In the genomic region with DNA sequence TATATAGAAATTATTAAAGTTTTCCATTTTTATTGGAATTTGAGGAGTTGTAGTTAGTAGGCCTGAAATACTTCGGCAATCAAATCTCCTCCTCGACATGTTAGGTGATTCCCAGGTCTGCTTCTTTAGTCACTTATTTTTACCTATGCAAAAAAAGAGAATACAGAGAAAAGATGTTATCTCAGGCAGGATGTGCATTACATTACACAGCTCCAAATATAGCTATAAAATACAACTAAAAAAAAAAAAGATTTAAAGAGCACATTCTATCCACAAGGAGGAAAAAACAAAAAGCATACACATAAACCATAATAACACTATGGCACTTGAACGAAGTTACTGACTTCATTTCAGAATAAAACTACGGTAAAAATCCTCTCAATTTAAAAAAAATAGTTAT, we compare ENCODE assay signal across 17 cellular contexts. TPM values are rescaled to one million over a fixed set of nuclear protein-coding genes. Genes with fewer than 3 reads are reported as not detected.
DNase-seq lines count a peak whose midpoint lies in the region; ATAC-seq, FAIRE-seq and TF ChIP-seq lines count a peak whose summit lies in the region.
"Had no signal": no experiment of that assay in that cellular context is flagged by ENCODE, and none has a peak within 500 bp of the region (broad histone marks: within the 10 kb centered on the region; RNA-seq: fewer than 3 reads in every experiment).

No MANE protein-coding gene starts in this region.

- no peaks in the 10 kb centered on the region for H3K9me3 ChIP-seq in gastrocnemius medialis
- H3K9me3 ChIP-seq: heart left ventricle, psoas muscle, SJSA1, tibial artery had no signal

- no peaks in the 10 kb centered on the region for H3K27me3 ChIP-seq in gastrocnemius medialis
- H3K27me3 ChIP-seq: heart left ventricle, SJSA1, tibial artery had no signal

- peaks cover 80% of the 10 kb centered on the region for H3K36me3 Mint-ChIP-seq in activated naive CD4-positive, alpha-beta T cell treated with anti-CD3 and anti-CD28 coated beads, Interleukin-2, amount 10 ng/mL, durations not matched to agents 7 days and 5 days
- peaks cover 43% of the 10 kb centered on the region for H3K36me3 Mint-ChIP-seq in T-cell

- TF ChIP-seq CTCF in gastrocnemius medialis (IDR thresholded peaks at IDR 0.05 in 4 of 5, conservative IDR thresholded peaks at IDR 0.05 in 1 of 5) = no peak

- H3K36me3 ChIP-seq in gastrocnemius medialis = no peaks in the 10 kb centered on the region

- CTCF ChIA-PET in activated naive CD4-positive, alpha-beta T cell treated with anti-CD3 and anti-CD28 coated beads, Interleukin-2, amount 10 ng/mL, durations not matched to agents 7 days and 5 days (lab: Charles Lee) = interaction anchor here (0.9 to 6.6 kb wide), 3 partner anchors 67 to 113 kb away, joined by 3 to 39 read pairs (median 3); no protein-coding TSS in a partner anchor
- CTCF ChIA-PET in T-cell (lab: Charles Lee) = interaction anchor here (0.5 to 2.3 kb wide), 16 partner anchors 14 to 506 kb away, joined by 3 to 13 read pairs (median 4); a partner anchor contains a TSS

- ATAC-seq in T-cell (replicated peaks in 1 of 4) (peak; percentile 27 to 49 (median 32)), HG03521 (IDR thresholded peaks at IDR 0.05; ENCODE audit: unreplicated experiment) (no peak), gastrocnemius medialis (no peak)
- no peak for ATAC-seq in stimulated activated naive CD8-positive, alpha-beta T cell treated with anti-CD3 and anti-CD28 coated beads, Interleukin-15, amount 100 ng/mL, for 72 hours
- ATAC-seq: HCT116, heart left ventricle, psoas muscle had no signal

- peak overlapping the region; percentile 87 for H3K27ac Mint-ChIP-seq in activated naive CD4-positive, alpha-beta T cell treated with anti-CD3 and anti-CD28 coated beads, Interleukin-2, amount 10 ng/mL, durations not matched to agents 7 days and 5 days
- peak overlapping the region; percentile 78 to 98 for H3K27ac Mint-ChIP-seq in T-cell
- H3K27ac Mint-ChIP-seq in stimulated activated naive CD8-positive, alpha-beta T cell treated with anti-CD3 and anti-CD28 coated beads, Interleukin-15, amount 100 ng/mL, for 72 hours = peak overlapping the region; percentile 95 to 98

- H3K4me3 Mint-ChIP-seq in activated naive CD4-positive, alpha-beta T cell treated with anti-CD3 and anti-CD28 coated beads, Interleukin-2, amount 10 ng/mL, durations not matched to agents 7 days and 5 days = peak overlapping the region; percentile 81
- peak overlapping the region; percentile 67 to 99 (median 74) for H3K4me3 Mint-ChIP-seq in T-cell
- peak overlapping the region; percentile 84 to 99 for H3K4me3 Mint-ChIP-seq in stimulated activated naive CD8-positive, alpha-beta T cell treated with anti-CD3 and anti-CD28 coated beads, Interleukin-15, amount 100 ng/mL, for 72 hours

- H3K4me1 ChIP-seq in gastrocnemius medialis = peaks cover 0 to 2% of the 10 kb centered on the region in 2 donors
- H3K4me1 ChIP-seq: psoas muscle had no signal

- TF ChIP-seq POLR2A in gastrocnemius medialis (IDR thresholded peaks at IDR 0.05) = no peak

- DNase-seq in activated naive CD4-positive, alpha-beta T cell treated with anti-CD3 and anti-CD28 coated beads, Interleukin-2, amount 10 ng/mL, durations not matched to agents 7 days and 5 days = no peak
- DNase-seq in activated naive CD4-positive, alpha-beta T cell treated with anti-CD3 and anti-CD28 coated beads, Interleukin-2, amount 50 U/mL, for 16 hours = no peak
- DNase-seq in T-cell (no peak), NOMO-1 (lab: John Stamatoyannopoulos, UW; ENCODE audit: unreplicated experiment in 2 of 2) (no peak), gastrocnemius medialis (no peak)
- DNase-seq in stimulated activated naive CD8-positive, alpha-beta T cell treated with anti-CD3 and anti-CD28 coated beads, Interleukin-15, amount 100 ng/mL, for 72 hours = no peak
- DNase-seq: DMS53; heart left ventricle; NCI-H2107; psoas muscle; stimulated activated CD4-positive, alpha-beta T cell treated with anti-CD3 and anti-CD28 coated beads, Interleukin-15, amount 100 ng/mL, for 24 hours; tibial artery had no signal

- no peak overlapping the region for H3K27ac ChIP-seq in gastrocnemius medialis
- H3K27ac ChIP-seq: psoas muscle, SJSA1, tibial artery had no signal

- no peaks in the 10 kb centered on the region for H3K9me3 Mint-ChIP-seq in activated naive CD4-positive, alpha-beta T cell treated with anti-CD3 and anti-CD28 coated beads, Interleukin-2, amount 10 ng/mL, durations not matched to agents 7 days and 5 days
- no peaks in the 10 kb centered on the region for H3K9me3 Mint-ChIP-seq in T-cell
- no peaks in the 10 kb centered on the region for H3K9me3 Mint-ChIP-seq in stimulated activated naive CD8-positive, alpha-beta T cell treated with anti-CD3 and anti-CD28 coated beads, Interleukin-15, amount 100 ng/mL, for 72 hours

- POLR2A ChIA-PET in T-cell (lab: Charles Lee) = interaction anchor here (0.6 to 3.7 kb wide), 22 partner anchors 8 to 1212 kb away, joined by 3 to 18 read pairs (median 4); a partner anchor contains a TSS

- H3K4me3 ChIP-seq in gastrocnemius medialis = no peak overlapping the region
- H3K4me3 ChIP-seq: psoas muscle, SJSA1, tibial artery had no signal

- in situ Hi-C loops in gastrocnemius medialis (cut with MboI; ENCODE audit: low sequenced_read_pairs in 4 of 4) = loop anchor here in 1 of 4 donors (25.0 kb wide), 1 partner anchor 101 kb away; a partner anchor contains a TSS

- intact Hi-C loops in gastrocnemius medialis (cut with DNase I; ENCODE audit: low total_unique reads) = no loop called here

- no peaks in the 10 kb centered on the region for H3K27me3 Mint-ChIP-seq in activated naive CD4-positive, alpha-beta T cell treated with anti-CD3 and anti-CD28 coated beads, Interleukin-2, amount 10 ng/mL, durations not matched to agents 7 days and 5 days
- no peaks in the 10 kb centered on the region for H3K27me3 Mint-ChIP-seq in T-cell
- H3K27me3 Mint-ChIP-seq in stimulated activated naive CD8-positive, alpha-beta T cell treated with anti-CD3 and anti-CD28 coated beads, Interleukin-15, amount 100 ng/mL, for 72 hours = no peaks in the 10 kb centered on the region

- peaks cover 50% of the 10 kb centered on the region for H3K4me1 Mint-ChIP-seq in activated naive CD4-positive, alpha-beta T cell treated with anti-CD3 and anti-CD28 coated beads, Interleukin-2, amount 10 ng/mL, durations not matched to agents 7 days and 5 days
- H3K4me1 Mint-ChIP-seq in T-cell = peaks cover 55 to 74% (median 63%) of the 10 kb centered on the region in 3 donors
- peaks cover 56% of the 10 kb centered on the region for H3K4me1 Mint-ChIP-seq in stimulated activated naive CD8-positive, alpha-beta T cell treated with anti-CD3 and anti-CD28 coated beads, Interleukin-15, amount 100 ng/mL, for 72 hours

- FAIRE-seq in colon (lab: Jason Lieb, UNC) = peak; percentile 14
- FAIRE-seq: bronchial epithelial cell had no signal

RNA-seq across cellular contexts. Expression of a gene that starts 8.1 kb away (rescaled TPM):
- total RNA-seq in T-cell (100 to 1,000 TPM; 218 to 478 (median 248) TPM), gastrocnemius medialis (10 to 100 TPM in 1 of 4 donors, 1 to 10 TPM in 3; 4.4 to 11.5 (median 8.8) TPM)

Comparison
In these comparisons a context has a peak if more than half of its experiments do, and no peak if none do; other contexts are left out.
1. ATAC-seq: peak in T-cell (4 of 4); none in stimulated activated naive CD8-positive, alpha-beta T cell treated with anti-CD3 and anti-CD28 coated beads, Interleukin-15, amount 100 ng/mL, for 72 hours (single experiment), HG03521 (single experiment) and gastrocnemius medialis (0 of 2).
2. RNA of a gene that starts 8.1 kb away (total RNA-seq): 218 to 478 TPM in T-cell; 4.4 to 11.5 TPM in gastrocnemius medialis; every median in the first group is over 10 times any median in the second.
3. Peak in every context shown above with its lines, with median percentiles within 50 percentile points of each other: H3K27ac Mint-ChIP-seq and H3K4me3 Mint-ChIP-seq.